8 cellular contexts compared by ENCODE assay signal in the genomic region with DNA sequence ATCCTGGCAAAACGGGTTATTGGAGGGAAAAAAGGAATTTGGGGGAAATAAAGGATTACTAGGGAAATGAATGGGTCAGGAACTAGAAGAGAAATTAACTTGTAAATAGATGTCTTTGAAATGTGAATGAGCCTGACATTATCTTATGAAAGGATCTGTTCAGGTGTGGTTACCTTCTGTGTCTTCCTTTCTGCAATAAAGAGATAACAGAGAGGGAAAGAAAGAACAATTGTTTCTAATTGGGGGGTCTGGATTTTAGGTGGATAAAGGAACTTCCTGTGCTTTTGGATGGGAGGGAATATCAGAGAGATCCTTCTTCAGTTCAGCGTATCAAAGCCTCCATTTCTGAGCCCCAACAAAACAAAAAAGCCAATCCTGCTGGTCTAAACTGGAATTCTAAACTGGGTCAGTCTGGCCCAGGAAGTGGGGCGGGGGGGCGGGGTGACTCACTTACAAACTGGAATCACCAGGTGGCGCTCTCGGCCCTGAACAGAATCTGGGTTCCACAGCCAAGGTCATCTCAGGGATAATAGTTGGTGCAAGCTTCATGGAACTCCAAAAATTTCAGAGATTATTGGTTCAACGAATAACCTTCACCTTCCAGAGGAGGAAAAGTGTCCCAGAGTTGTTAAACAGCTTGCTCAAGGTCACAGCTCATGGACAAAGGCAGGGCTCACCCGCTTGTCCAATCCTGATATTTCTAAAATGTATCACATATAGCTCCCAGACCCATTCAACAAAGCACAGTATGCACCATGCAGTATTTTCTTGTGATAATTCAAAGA. TPM values are rescaled to one million over a fixed set of nuclear protein-coding genes. Genes with fewer than 3 reads are reported as not detected.
A peak's percentile ranks its signal among the peaks of the same experiment; 100 is the strongest.
DNase-seq lines count a peak whose midpoint lies in the region; ATAC-seq and TF ChIP-seq lines count a peak whose summit lies in the region.

No MANE protein-coding gene starts in this region.

- DNase-seq in GM04504 (ENCODE audit: low read depth) (peak; percentile 33), NCI-H446 treated with DMSO at 0.1 percent for 48 hours (lab: John Stamatoyannopoulos, UW) (peak; percentile 14), ecto neural progenitor cell (ENCODE audit: low spot score) (peak; percentile 89), lower leg skin (ENCODE audit: low spot score in 2 of 2) (peak; percentile 67 to 94)
- peak; percentile 63 for DNase-seq in activated CD4-positive, alpha-beta T cell treated with anti-CD3 and anti-CD28 coated beads, Interleukin-2, amount 50 U/mL, for 1 hour
- peak; percentile 13 for DNase-seq in stimulated activated CD8-positive, alpha-beta memory T cell treated with anti-CD3 and anti-CD28 coated beads, Interleukin-12 subunit alpha, Interleukin-12 subunit beta, amount 100 ng/mL, for 4 hours (ENCODE audit: low read depth)

- 29% methylated on average over 8 of the region's 8 CpGs for WGBS in lower leg skin, 2 donors

- ATAC-seq in HG02973 (IDR thresholded peaks at IDR 0.05; ENCODE audit: unreplicated experiment) (peak; percentile 85), GM18868 (IDR thresholded peaks at IDR 0.05; ENCODE audit: unreplicated experiment) (no peak)

- intact Hi-C loops in lower leg skin (cut with DNase I; ENCODE audit: low total_unique reads) = no loop called here

- TF ChIP-seq POLR2A in lower leg skin (IDR thresholded peaks at IDR 0.05) = no peak

- H3K4me3 ChIP-seq in lower leg skin (ENCODE audit: low read depth, poor library complexity, severe bottlenecking) = no peak overlapping the region

- no peak for TF ChIP-seq CTCF in lower leg skin (IDR thresholded peaks at IDR 0.05)

RNA-seq across cellular contexts. Expression of a gene that starts 15.2 kb away (rescaled TPM):
- total RNA-seq in lower leg skin = 100 to 1,000 TPM; 192 to 447 (median 328) TPM

RNA-seq across cellular contexts. Expression of a gene that starts 17.0 kb away (rescaled TPM):
- 10 to 100 TPM; 17.1 to 40.1 (median 29.4) TPM for total RNA-seq in lower leg skin

RNA-seq across cellular contexts. Expression of a gene that starts 59.8 kb away (rescaled TPM):
- 10 to 100 TPM; 45.2 to 65.6 (median 53.0) TPM for total RNA-seq in lower leg skin

Comparison
In these comparisons a context has a peak if more than half of its experiments do, and no peak if none do; other contexts are left out.
1. DNase-seq: peak in every context shown above with its lines; median percentile 89 in ecto neural progenitor cell; 80 in lower leg skin; 63 in activated CD4-positive, alpha-beta T cell treated with anti-CD3 and anti-CD28 coated beads, Interleukin-2, amount 50 U/mL, for 1 hour; 33 in GM04504; 14 in NCI-H446 treated with DMSO at 0.1 percent for 48 hours; 13 in stimulated activated CD8-positive, alpha-beta memory T cell treated with anti-CD3 and anti-CD28 coated beads, Interleukin-12 subunit alpha, Interleukin-12 subunit beta, amount 100 ng/mL, for 4 hours.